In genomic region chr7:74289660-74290589, GRCh38 we compare ENCODE assay signal across 8 cellular contexts. TPM values are rescaled to one million over a fixed set of nuclear protein-coding genes. Genes with fewer than 3 reads are reported as not detected.
DNase-seq lines count a peak whose midpoint lies in the region; ATAC-seq and TF ChIP-seq lines count a peak whose summit lies in the region.

No MANE protein-coding gene starts in this region.

- H3K9me3 ChIP-seq in AG04450 (ENCODE audit: control insufficient read depth, insufficient read depth, low read length) (no peaks in the 10 kb centered on the region; the same call in 1 of the 2 replicates), thoracic aorta (no peaks in the 10 kb centered on the region)

- H3K36me3 ChIP-seq in thoracic aorta: no peaks in the 10 kb centered on the region

- H3K27me3 ChIP-seq in AG04450 (ENCODE audit: control insufficient read depth, insufficient read depth, low read length) (no peaks in the 10 kb centered on the region), thoracic aorta (replicated peaks; ENCODE audit: insufficient read depth) (no peaks in the 10 kb centered on the region)

- POLR2A ChIA-PET in AG04450 (lab: Yijun Ruan, JAX): interaction anchor here (1.0 to 3.1 kb wide), 3 partner anchors 10 to 79 kb away, joined by 3 to 31 read pairs (median 4); partner anchors contain the start of gene RFC2

- H3K4me3 ChIP-seq in AG04450 (ENCODE audit: low read depth, low read length) (peak overlapping the region; percentile 87), thoracic aorta (peak overlapping the region; percentile 94)

- peak; percentile 8 for ATAC-seq in GM21619 (IDR thresholded peaks at IDR 0.05; ENCODE audit: unreplicated experiment)
- no peak for ATAC-seq in thoracic aorta (ENCODE audit: insufficient number of reproducible peaks, low FRiP score, low read depth)

- H3K27ac ChIP-seq in AG04450 (ENCODE audit: low read depth, low read length) (no peak overlapping the region), thoracic aorta (peak overlapping the region; percentile 74 to 75)

- DNase-seq in AG04450 (ENCODE audit: low read depth, low spot score) (no peak), UCSD-AML1 (lab: John Stamatoyannopoulos, UW; ENCODE audit: unreplicated experiment) (peak; percentile 13), mesenteric fat pad (ENCODE audit: low spot score) (peak; percentile 90), thoracic aorta (ENCODE audit: low spot score) (no peak), NCI-H446 (lab: John Stamatoyannopoulos, UW) (no peak), NAMALWA (ENCODE audit: low spot score) (no peak)
- peak; percentile 15 for DNase-seq in effector CD4-positive, alpha-beta T cell

- peaks cover 10 to 54% of the 10 kb centered on the region in 2 donors for H3K4me1 ChIP-seq in thoracic aorta (ENCODE audit: control insufficient read depth in 1 of 2, low read depth in 2 of 2)

- CTCF ChIA-PET in AG04450 (lab: Charles Lee): interaction anchor here (1.5 kb wide), 1 partner anchor 111 kb away, joined by 6 read pairs; no protein-coding TSS in a partner anchor

- TF ChIP-seq CTCF in AG04450 (IDR thresholded peaks at IDR 0.05; ENCODE audit: low read depth, low read length): no peak
- no peak for TF ChIP-seq CTCF in thoracic aorta (IDR thresholded peaks at IDR 0.05)

RNA-seq across cellular contexts. Expression of gene CLIP2, which starts 0.7 kb away (rescaled TPM):
- polyA plus RNA-seq in AG04450 (2011; rRNA removed): 7.2 and 11.9 TPM in 2 replicates
- 18.6 and 20.1 TPM in 2 replicates for polyA minus RNA-seq in AG04450 (2011; rRNA and poly(A)+ RNA removed)
- total RNA-seq in mesenteric fat pad (12.5 TPM), thoracic aorta (10 to 100 TPM; 50.7 to 52.9 TPM)

RNA-seq across cellular contexts. Expression of gene RFC2, which starts 35.7 kb away (rescaled TPM):
- polyA plus RNA-seq in AG04450 (2011; rRNA removed): 11.3 and 15.4 TPM in 2 replicates
- polyA minus RNA-seq in AG04450 (2011; rRNA and poly(A)+ RNA removed): 14.2 and 19.2 TPM in 2 replicates
- total RNA-seq in mesenteric fat pad (16.9 TPM), thoracic aorta (10 to 100 TPM in 1 of 2 donors, 1 to 10 TPM in 1; 9.5 to 15.2 TPM)

Comparison
In these comparisons a context has a peak if more than half of its experiments do, and no peak if none do; other contexts are left out.
1. DNase-seq: peak in UCSD-AML1 (single experiment), effector CD4-positive, alpha-beta T cell (single experiment) and mesenteric fat pad (single experiment); none in AG04450 (single experiment), thoracic aorta (single experiment), NCI-H446 (0 of 2) and NAMALWA (single experiment).